In genomic region chr10:12448340-12448728, GRCh38 we compare ENCODE assay signal across 10 cellular contexts.
DNase-seq lines count a peak whose midpoint lies in the region; ATAC-seq and TF ChIP-seq lines count a peak whose summit lies in the region.
"Had no signal": no experiment of that assay in that cellular context is flagged by ENCODE, and none has a peak within 500 bp of the region (broad histone marks: within the 10 kb centered on the region; RNA-seq: fewer than 3 reads in every experiment).

No MANE protein-coding gene starts in this region.

- H3K27ac ChIP-seq in BLaER1 treated with 17β-estradiol and CSF1 and Interleukin-3, amounts not matched to agents 10 nM and 100 nM = peak overlapping the region; percentile 11 to 77 (median 65); a peak in 19 of 22 replicates
- no peak overlapping the region for H3K27ac ChIP-seq in caudate nucleus (ENCODE audit: low read depth, low read length)
- peak overlapping the region in 1 of 2 donors; percentile 31 for H3K27ac ChIP-seq in left lung

- H3K27me3 Mint-ChIP-seq in activated CD8-positive, alpha-beta T cell treated with anti-CD3 and anti-CD28 coated beads for 36 hours = no peaks in the 10 kb centered on the region
- no peaks in the 10 kb centered on the region for H3K27me3 Mint-ChIP-seq in naive B cell

- H3K36me3 ChIP-seq in BLaER1 treated with 17β-estradiol and CSF1 and Interleukin-3, amounts not matched to agents 10 nM and 100 nM = peaks cover 0 to 6% (median 0%) of the 10 kb centered on the region in 11 experiments; a peak in 1 of 22 replicates
- no peaks in the 10 kb centered on the region for H3K36me3 ChIP-seq in left lung

- H3K27me3 ChIP-seq in BLaER1 treated with 17β-estradiol and CSF1 and Interleukin-3, amounts not matched to agents 10 nM and 100 nM = peaks cover 0 to 62% (median 0%) of the 10 kb centered on the region in 11 experiments; a peak in 8 of 22 replicates
- no peaks in the 10 kb centered on the region for H3K27me3 ChIP-seq in left lung

- no peak for TF ChIP-seq CTCF in activated CD8-positive, alpha-beta T cell treated with anti-CD3 and anti-CD28 coated beads for 36 hours (IDR thresholded peaks at IDR 0.05)
- TF ChIP-seq CTCF in left lung (IDR thresholded peaks at IDR 0.05) = no peak

- H4K20me1 ChIP-seq in BLaER1 treated with 17β-estradiol and CSF1 and Interleukin-3, amounts not matched to agents 10 nM and 100 nM = peaks cover 0 to 81% (median 27%) of the 10 kb centered on the region in 11 experiments; a peak in 18 of 22 replicates

- H3K4me1 Mint-ChIP-seq in activated CD8-positive, alpha-beta T cell treated with anti-CD3 and anti-CD28 coated beads for 36 hours (ENCODE audit: low read depth) = peaks cover 37% of the 10 kb centered on the region
- H3K4me1 Mint-ChIP-seq in naive B cell = peaks cover 56 to 83% (median 68%) of the 10 kb centered on the region in 3 donors

- CTCF ChIA-PET in activated CD8-positive, alpha-beta T cell treated with anti-CD3 and anti-CD28 coated beads for 36 hours (lab: Charles Lee) = no interaction called here

- peaks cover 5% of the 10 kb centered on the region for H3K9me3 Mint-ChIP-seq in activated CD8-positive, alpha-beta T cell treated with anti-CD3 and anti-CD28 coated beads for 36 hours
- no peaks in the 10 kb centered on the region for H3K9me3 Mint-ChIP-seq in naive B cell

- peaks cover 0 to 18% (median 6%) of the 10 kb centered on the region in 11 experiments; a peak in 8 of 22 replicates for H3K9me3 ChIP-seq in BLaER1 treated with 17β-estradiol and CSF1 and Interleukin-3, amounts not matched to agents 10 nM and 100 nM (replicated peaks in 1 of 11)
- H3K9me3 ChIP-seq in left lung = no peaks in the 10 kb centered on the region

- H3K4me3 ChIP-seq in BLaER1 treated with 17β-estradiol and CSF1 and Interleukin-3, amounts not matched to agents 10 nM and 100 nM = no peak overlapping the region; a peak in 1 of 20 replicates
- no peak overlapping the region for H3K4me3 ChIP-seq in left lung

- intact Hi-C loops in activated CD8-positive, alpha-beta T cell treated with anti-CD3 and anti-CD28 coated beads for 36 hours (cut with micrococcal nuclease) = no loop called here
- intact Hi-C loops in left lung (cut with DNase I) = no loop called here

- peaks cover 1% of the 10 kb centered on the region for H3K36me3 Mint-ChIP-seq in activated CD8-positive, alpha-beta T cell treated with anti-CD3 and anti-CD28 coated beads for 36 hours (ENCODE audit: low read depth)
- peaks cover under 1 to 2% of the 10 kb centered on the region in 2 donors for H3K36me3 Mint-ChIP-seq in naive B cell

- DNase-seq in activated CD8-positive, alpha-beta T cell treated with anti-CD3 and anti-CD28 coated beads for 36 hours = no peak
- no peak for DNase-seq in naive B cell
- no peak for DNase-seq in KG1 (lab: John Stamatoyannopoulos, UW)
- no peak for DNase-seq in caudate nucleus (lab: John Stamatoyannopoulos, UW)
- no peak for DNase-seq in left lung
- DNase-seq: endodermal cell, NCI-H524 treated with DMSO at 0.1 percent for 48 hours had no signal

- peak overlapping the region; percentile 92 for H3K27ac Mint-ChIP-seq in activated CD8-positive, alpha-beta T cell treated with anti-CD3 and anti-CD28 coated beads for 36 hours
- peak overlapping the region; percentile 77 to 92 (median 89) for H3K27ac Mint-ChIP-seq in naive B cell
- H3K27ac Mint-ChIP-seq: endodermal cell had no signal

- POLR2A ChIA-PET in activated CD8-positive, alpha-beta T cell treated with anti-CD3 and anti-CD28 coated beads for 36 hours (lab: Charles Lee) = no interaction called here

- H3K4me3 Mint-ChIP-seq in activated CD8-positive, alpha-beta T cell treated with anti-CD3 and anti-CD28 coated beads for 36 hours = peak overlapping the region; percentile 68
- H3K4me3 Mint-ChIP-seq in naive B cell = peak overlapping the region in 7 of 8 donors; percentile 28 to 76 (median 47)
- H3K4me3 Mint-ChIP-seq: endodermal cell had no signal

- ATAC-seq in HG02943 (IDR thresholded peaks at IDR 0.05; ENCODE audit: low read depth, unreplicated experiment) (peak; percentile 13), naive B cell (ENCODE audit: low read depth in 2 of 2) (no peak), HG03095 (IDR thresholded peaks at IDR 0.05; ENCODE audit: unreplicated experiment) (no peak), left lung (no peak)
- ATAC-seq in activated CD8-positive, alpha-beta T cell treated with anti-CD3 and anti-CD28 coated beads for 36 hours = peak; percentile 4

- peaks cover 16 to 29% (median 25%) of the 10 kb centered on the region in 10 experiments for H3K4me1 ChIP-seq in BLaER1 treated with 17β-estradiol and CSF1 and Interleukin-3, amounts not matched to agents 10 nM and 100 nM
- H3K4me1 ChIP-seq in left lung = no peaks in the 10 kb centered on the region

- peak overlapping the region; percentile 55 to 92 (median 75) for H3K4me2 ChIP-seq in BLaER1 treated with 17β-estradiol and CSF1 and Interleukin-3, amounts not matched to agents 10 nM and 100 nM

- peak overlapping the region in 5 of 11 experiments; percentile 14 to 51 (median 44); a peak in 7 of 22 replicates for H3K9ac ChIP-seq in BLaER1 treated with 17β-estradiol and CSF1 and Interleukin-3, amounts not matched to agents 10 nM and 100 nM

Comparison
In these comparisons a context has a peak if more than half of its experiments do, and no peak if none do; other contexts are left out.
1. ATAC-seq: peak in HG02943 (single experiment) and activated CD8-positive, alpha-beta T cell treated with anti-CD3 and anti-CD28 coated beads for 36 hours (single experiment); none in naive B cell (0 of 2), HG03095 (single experiment) and left lung (single experiment).